Comparison of ENCODE assay signal across 13 cellular contexts in the genomic region with DNA sequence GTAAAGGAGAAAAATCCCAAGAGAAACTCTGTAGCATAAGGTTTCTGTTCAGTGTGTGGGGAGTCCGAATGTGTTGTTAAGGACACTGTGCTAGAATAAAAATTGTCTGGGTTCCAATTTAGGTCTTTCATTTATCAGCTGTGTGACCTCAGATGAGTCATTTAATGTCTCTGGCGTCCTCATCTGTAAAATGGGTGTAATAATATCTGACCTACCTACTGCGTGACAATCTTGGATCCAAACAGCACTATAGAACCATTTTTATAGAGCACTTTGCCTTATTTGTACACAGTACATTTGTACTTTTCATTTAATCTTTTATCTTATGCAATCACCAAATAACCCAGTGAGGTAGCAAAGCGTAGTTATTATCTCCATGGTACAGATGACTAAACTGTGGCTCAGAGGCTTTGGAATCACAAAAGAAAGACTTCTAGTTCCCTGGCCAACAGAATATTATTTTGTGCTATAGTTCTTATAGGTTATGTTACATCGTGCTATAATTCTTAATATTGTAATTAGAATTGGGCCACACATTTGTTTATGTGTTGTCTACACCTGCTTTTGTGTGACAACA.
"Had no signal": no experiment of that assay in that cellular context is flagged by ENCODE, and none has a peak within 500 bp of the region (broad histone marks: within the 10 kb centered on the region; RNA-seq: fewer than 3 reads in every experiment).

No MANE protein-coding gene starts in this region.

- H3K79me2 ChIP-seq: parathyroid adenoma had no signal

- H3K27ac ChIP-seq: esophagus muscularis mucosa, left lung, parathyroid adenoma, tibial artery had no signal

- H2AFZ ChIP-seq: parathyroid adenoma had no signal

- H3K4me1 ChIP-seq: left lung, parathyroid adenoma, tibial artery had no signal

- ATAC-seq: left lung had no signal

- H3K9ac ChIP-seq: parathyroid adenoma had no signal

- H3K27me3 ChIP-seq: esophagus muscularis mucosa, left lung, tibial artery had no signal

- H3K9me3 ChIP-seq: esophagus muscularis mucosa, left lung, tibial artery had no signal

- DNase-seq: activated CD4-positive, alpha-beta memory T cell treated with anti-CD3 and anti-CD28 coated beads for 36 hours; activated naive CD8-positive, alpha-beta T cell treated with anti-CD3 and anti-CD28 coated beads for 36 hours; activated T-cell treated with anti-CD3 and anti-CD28 coated beads for 4 hours; cortex of kidney; foreskin melanocyte; kidney; left lung; midbrain; stimulated activated CD8-positive, alpha-beta memory T cell treated with anti-CD3 and anti-CD28 coated beads, Interleukin-4, amount 100 ng/mL, for 48 hours; stimulated activated naive CD4-positive, alpha-beta T cell; tibial artery had no signal

- H3K4me3 ChIP-seq: esophagus muscularis mucosa, left lung, tibial artery had no signal

- H3K36me3 ChIP-seq: esophagus muscularis mucosa, left lung, tibial artery had no signal
